14 cellular contexts compared by ENCODE assay signal in the genomic region with DNA sequence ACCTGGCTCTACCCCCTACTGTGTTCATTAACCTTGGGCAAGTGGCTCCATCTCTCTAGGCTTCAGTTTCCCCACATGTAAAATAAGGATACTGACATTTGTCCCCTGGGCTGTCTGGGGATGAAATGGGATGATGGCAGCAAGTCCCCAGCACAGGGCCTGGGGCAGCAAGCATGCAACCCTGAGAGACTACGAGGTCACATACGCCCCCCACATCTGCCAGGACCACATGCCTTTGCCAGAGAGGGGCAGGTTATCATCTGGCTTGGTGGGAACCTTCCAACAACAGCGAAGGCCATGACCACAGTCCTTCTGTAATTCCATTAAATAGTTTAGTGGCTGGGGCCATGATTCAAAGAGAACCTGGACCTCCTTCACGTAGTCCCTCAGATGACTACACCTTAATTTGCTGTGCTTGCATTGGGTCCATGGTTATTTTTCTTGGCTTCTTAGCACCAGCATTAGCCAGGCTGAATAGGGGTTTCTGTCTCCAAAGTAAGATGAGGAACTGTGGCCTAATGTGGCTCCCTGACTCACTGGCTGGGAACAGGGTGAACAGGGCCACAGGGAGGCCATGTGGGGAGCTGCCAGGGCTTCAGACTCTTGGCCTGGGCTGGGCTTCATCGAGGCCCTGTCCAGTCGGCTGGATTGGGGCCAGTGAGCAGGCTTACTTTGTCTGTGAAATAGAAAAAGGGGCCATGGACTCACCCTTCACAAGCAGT.
A peak's percentile ranks its signal among the peaks of the same experiment; 100 is the strongest.
DNase-seq lines count a peak whose midpoint lies in the region; ATAC-seq and TF ChIP-seq lines count a peak whose summit lies in the region.
"Had no signal": no experiment of that assay in that cellular context is flagged by ENCODE, and none has a peak within 500 bp of the region (broad histone marks: within the 10 kb centered on the region; RNA-seq: fewer than 3 reads in every experiment).

No MANE protein-coding gene starts in this region.

- no peak overlapping the region for H2AFZ ChIP-seq in osteoblast (ENCODE audit: low read length)

- ATAC-seq in Right ventricle myocardium superior (ENCODE audit: poor library complexity) (peak; percentile 69), GM19395 (IDR thresholded peaks at IDR 0.05; ENCODE audit: unreplicated experiment) (no peak)

- intact Hi-C loops in ascending aorta (cut with DNase I): loop anchor here (2.0 kb wide), 1 partner anchor 27 kb away; no protein-coding TSS in a partner anchor
- intact Hi-C loops in Right ventricle myocardium superior (cut with DNase I): no loop called here

- no peaks in the 10 kb centered on the region for H3K79me2 ChIP-seq in osteoblast (ENCODE audit: insufficient read depth, low read length)

- H3K36me3 ChIP-seq in ascending aorta (no peaks in the 10 kb centered on the region), osteoblast (ENCODE audit: insufficient read depth, low read length) (no peaks in the 10 kb centered on the region)
- H3K36me3 ChIP-seq: Peyer's patch had no signal

- H4K20me1 ChIP-seq in osteoblast (ENCODE audit: insufficient read depth, low read length): no peaks in the 10 kb centered on the region

- H3K9me3 ChIP-seq in ascending aorta (no peaks in the 10 kb centered on the region), osteoblast (ENCODE audit: low read depth, low read length) (no peaks in the 10 kb centered on the region)
- H3K9me3 ChIP-seq: Peyer's patch had no signal

- H3K4me3 ChIP-seq in ascending aorta: no peak overlapping the region
- no peak overlapping the region for H3K4me3 ChIP-seq in osteoblast (ENCODE audit: insufficient read depth, low read length)
- H3K4me3 ChIP-seq: Peyer's patch had no signal

- H3K27me3 ChIP-seq in ascending aorta (no peaks in the 10 kb centered on the region), osteoblast (ENCODE audit: insufficient read depth, low read length) (no peaks in the 10 kb centered on the region)
- H3K27me3 ChIP-seq: Peyer's patch had no signal

- DNase-seq in ascending aorta (ENCODE audit: low spot score in 2 of 2) (peak; percentile 35 to 81), Right ventricle myocardium superior (peak; percentile 89), osteoblast (ENCODE audit: insufficient read length, low spot score, missing footprints) (peak; percentile 83), ureter (ENCODE audit: low spot score) (peak; percentile 57), GF-D8 (lab: John Stamatoyannopoulos, UW) (no peak), CD1c-positive myeloid dendritic cell (ENCODE audit: extremely low spot score) (no peak)
- DNase-seq: activated CD4-positive, CD25-positive, alpha-beta regulatory T cell treated with anti-CD3 and anti-CD28 coated beads, Interleukin-2, amount 50 U/mL, for 72 hours; activated naive CD8-positive, alpha-beta T cell treated with anti-CD3 and anti-CD28 coated beads, Interleukin-2, amount 10 ng/mL, durations not matched to agents 7 days and 5 days; activated T-cell treated with anti-CD3 and anti-CD28 coated beads, Interleukin-2, amount 50 U/mL, for 1 hour; EL; NCI-H2029; NCI-H526 had no signal

- TF ChIP-seq CTCF in ascending aorta (IDR thresholded peaks at IDR 0.05) (no peak), osteoblast (IDR thresholded peaks at IDR 0.05; ENCODE audit: extremely low read depth, low read depth, low read length) (no peak)

- H3K4me1 ChIP-seq in ascending aorta (peaks cover 5 to 15% of the 10 kb centered on the region in 2 donors), osteoblast (ENCODE audit: insufficient read depth, low read length) (no peaks in the 10 kb centered on the region)
- H3K4me1 ChIP-seq: Peyer's patch had no signal

- no peak overlapping the region for H3K4me2 ChIP-seq in osteoblast (ENCODE audit: insufficient read depth, low read length)

- peak overlapping the region; percentile 69 to 77 for H3K27ac ChIP-seq in ascending aorta
- H3K27ac ChIP-seq in osteoblast (ENCODE audit: low read depth, low read length): no peak overlapping the region
- H3K27ac ChIP-seq: Peyer's patch had no signal

Comparison
In these comparisons a context has a peak if more than half of its experiments do, and no peak if none do; other contexts are left out.
1. DNase-seq: peak in ascending aorta (2 of 2), Right ventricle myocardium superior (single experiment), osteoblast (single experiment) and ureter (single experiment); none in GF-D8 (single experiment) and CD1c-positive myeloid dendritic cell (single experiment).